Comparison of ENCODE assay signal across 8 cellular contexts in genomic region chr15:74787251-74788041, GRCh38. TPM values are rescaled to one million over a fixed set of nuclear protein-coding genes. Genes with fewer than 3 reads are reported as not detected.
DNase-seq lines count a peak whose midpoint lies in the region; TF ChIP-seq lines count a peak whose summit lies in the region.

No MANE protein-coding gene starts in this region.

- no peak overlapping the region for H2AFZ ChIP-seq in MM.1S (ENCODE audit: low read length)

- H3K4me1 ChIP-seq in MM.1S (ENCODE audit: low read length): peaks cover 65% of the 10 kb centered on the region
- peaks cover 18 to 85% (median 60%) of the 10 kb centered on the region in 4 donors for H3K4me1 ChIP-seq in liver (ENCODE audit: control insufficient read depth in 4 of 4, insufficient read depth in 4 of 4, low read length in 3 of 4)

- TF ChIP-seq CTCF in GM10248 (IDR thresholded peaks at IDR 0.05; ENCODE audit: control extremely low read depth, extremely low read depth, low read depth, missing control alignments) (peak; percentile 78), MM.1S (IDR thresholded peaks at IDR 0.05; ENCODE audit: low read length) (peak; percentile 91), liver (IDR thresholded peaks at IDR 0.05; ENCODE audit: low read depth, low read length, missing input control) (peak; percentile 9)

- H3K9me3 ChIP-seq in MM.1S (replicated peaks; ENCODE audit: insufficient read depth, low read length): no peaks in the 10 kb centered on the region
- H3K9me3 ChIP-seq in liver (ENCODE audit: control insufficient read depth in 4 of 4, low read length in 3 of 4): no peaks in the 10 kb centered on the region

- no peak for TF ChIP-seq RAD21 in liver (IDR thresholded peaks at IDR 0.05)

- H3K36me3 ChIP-seq in MM.1S (replicated peaks; ENCODE audit: insufficient read depth, low read length) (no peaks in the 10 kb centered on the region), liver (ENCODE audit: control insufficient read depth in 4 of 4, insufficient read depth in 3 of 4, low read depth in 1 of 4, low read length in 3 of 4) (no peaks in the 10 kb centered on the region)

- POLR2A ChIA-PET in GM10248 (lab: Yijun Ruan, JAX): interaction anchor here (0.5 to 2.4 kb wide), 7 partner anchors 8 to 144 kb away, joined by 3 to 8 read pairs (median 4); no protein-coding TSS in a partner anchor

- 60% methylated on average over 13 of the region's 13 CpGs for WGBS in liver

- H3K27me3 ChIP-seq in MM.1S (replicated peaks; ENCODE audit: insufficient read depth, low read length) (no peaks in the 10 kb centered on the region), liver (ENCODE audit: control insufficient read depth in 4 of 4, insufficient read depth in 4 of 4, low read length in 3 of 4) (no peaks in the 10 kb centered on the region)

- H3K27ac ChIP-seq in MM.1S (ENCODE audit: low read length) (peak overlapping the region; percentile 95), liver (ENCODE audit: low read depth in 1 of 2, low read length in 2 of 2) (peak overlapping the region; percentile 48 to 49)

- H4K20me1 ChIP-seq in MM.1S (ENCODE audit: insufficient read depth, low read length): peaks cover 12% of the 10 kb centered on the region; the same call in 1 of the 2 replicates

- peaks cover 93% of the 10 kb centered on the region for H3K79me2 ChIP-seq in MM.1S (ENCODE audit: low read length)

- CTCF ChIA-PET in GM10248 (lab: Yijun Ruan, JAX): interaction anchor here (0.6 to 35.2 kb wide), 24 partner anchors 12 to 413 kb away, joined by 3 to 1226 read pairs (median 4); partner anchors contain the start of genes CSK and FAM219B

- peak overlapping the region; percentile 89 for H3K9ac ChIP-seq in MM.1S (ENCODE audit: low read length)
- peak overlapping the region in 1 of 2 donors; percentile 7 for H3K9ac ChIP-seq in liver (ENCODE audit: low read depth in 1 of 2, low read length in 2 of 2)

- no peaks in the 10 kb centered on the region for H3K9me2 ChIP-seq in MM.1S (replicated peaks; ENCODE audit: insufficient read depth, low read length)

- peak; percentile 82 for DNase-seq in GM10248 (ENCODE audit: extremely low spot score)
- DNase-seq in H4 (ENCODE audit: low spot score): peak; percentile 72
- peak; percentile 92 for DNase-seq in MM.1S
- peak; percentile 76 for DNase-seq in activated CD4-positive, alpha-beta T cell treated with anti-CD3 and anti-CD28 coated beads for 1 hour
- DNase-seq in cerebellar nuclear complex (lab: John Stamatoyannopoulos, UW): peak; percentile 10 to 33
- DNase-seq in stimulated activated CD8-positive, alpha-beta memory T cell treated with anti-CD3 and anti-CD28 coated beads, Interleukin-15, amount 100 ng/mL, for 4 hours (ENCODE audit: low read depth in 2 of 2): peak; percentile 72 to 84
- DNase-seq in DMS79 treated with DMSO at 0.1 percent for 48 hours (lab: John Stamatoyannopoulos, UW): no peak

- peak overlapping the region; percentile 99 for H3K4me2 ChIP-seq in MM.1S (ENCODE audit: low read depth, low read length)

- peak overlapping the region; percentile 57 for H3K4me3 ChIP-seq in MM.1S (ENCODE audit: low read length)
- H3K4me3 ChIP-seq in liver (ENCODE audit: low read depth in 1 of 3, low read length in 3 of 3): no peak overlapping the region

- peaks cover 84% of the 10 kb centered on the region for H3F3A ChIP-seq in MM.1S (ENCODE audit: insufficient read depth, low read length)

TF ChIP-seq in liver, 16 proteins besides CTCF, POLR2A, EP300 and RAD21:
- TF ChIP-seq REST (IDR thresholded peaks at IDR 0.05): no peak
- TF ChIP-seq SP1 (IDR thresholded peaks at IDR 0.05): peak; percentile 38
TF ChIP-seq in liver: peak in this region for 1.

RNA-seq across cellular contexts. Expression of gene CSK, which starts 5.6 kb away (rescaled TPM):
- total RNA-seq in H4 (2014; rRNA removed; shearing (Covaris generic)): 21.7 and 22.7 TPM in 2 replicates
- 10 to 100 TPM; 19.0 to 41.7 TPM for total RNA-seq in liver
- polyA plus RNA-seq in liver: 10 to 100 TPM in 1 of 2 donors, 1 to 10 TPM in 1; 6.9 to 29.3 TPM

RNA-seq across cellular contexts. Expression of gene LMAN1L, which starts 25.2 kb away (rescaled TPM):
- 0.10 TPM in 1 of 2 replicates, not detected in the other for total RNA-seq in H4 (2014; rRNA removed; shearing (Covaris generic))
- under 1 TPM in 1 of 2 donors, not detected in 1; 0.08 TPM for total RNA-seq in liver
- polyA plus RNA-seq in liver: not detected

RNA-seq across cellular contexts. Expression of gene CYP1A2, which starts 38.8 kb away (rescaled TPM):
- total RNA-seq in H4 (2014; rRNA removed; shearing (Covaris generic)): not detected in 2 replicates
- 10 to 100 TPM in 1 of 2 donors, not detected in 1; 32.5 TPM for total RNA-seq in liver
- polyA plus RNA-seq in liver: 10 to 100 TPM; 21.8 to 31.7 TPM

RNA-seq across cellular contexts. Expression of gene CPLX3, which starts 39.0 kb away (rescaled TPM):
- total RNA-seq in H4 (2014; rRNA removed; shearing (Covaris generic)): not detected in 2 replicates
- not detected for total RNA-seq in liver
- polyA plus RNA-seq in liver: not detected

RNA-seq across cellular contexts. Expression of gene ULK3, which starts 55.5 kb away (rescaled TPM):
- 18.2 and 19.7 TPM in 2 replicates for total RNA-seq in H4 (2014; rRNA removed; shearing (Covaris generic))
- 10 to 100 TPM; 15.4 to 35.5 TPM for total RNA-seq in liver
- polyA plus RNA-seq in liver: 10 to 100 TPM; 13.1 to 27.5 TPM

Comparison
In these comparisons a context has a peak if more than half of its experiments do, and no peak if none do; other contexts are left out.
1. CTCF ChIP-seq: peak in every context shown above with its lines; median percentile 91 in MM.1S; 78 in GM10248; 9 in liver.